Comparison of ENCODE assay signal across 1 cellular context in genomic region chr5:132455614-132456115, GRCh38.
TF ChIP-seq lines count a peak whose summit lies in the region.

No MANE protein-coding gene starts in this region.

TF ChIP-seq in GM23338, 12 proteins besides CTCF, POLR2A, EP300 and RAD21:
- TF ChIP-seq ZNF462 (CRISPR knock-in tag; IDR thresholded peaks at IDR 0.05) = no peak
- TF ChIP-seq EZH2phosphoT487 (IDR thresholded peaks at IDR 0.05; ENCODE audit: unreplicated experiment) = no peak
- no peak for TF ChIP-seq POLR2AphosphoS5 (IDR thresholded peaks at IDR 0.05; ENCODE audit: low read depth)
- no peak for TF ChIP-seq NANOG (IDR thresholded peaks at IDR 0.05; ENCODE audit: borderline replicate concordance)
- TF ChIP-seq ETS1 (IDR thresholded peaks at IDR 0.05) = no peak
